In genomic region chr1:12450090-12450764, GRCh38 we compare ENCODE assay signal across 9 cellular contexts.
A peak's percentile ranks its signal among the peaks of the same experiment; 100 is the strongest.
DNase-seq lines count a peak whose midpoint lies in the region; ATAC-seq, FAIRE-seq and TF ChIP-seq lines count a peak whose summit lies in the region.
"Had no signal": no experiment of that assay in that cellular context is flagged by ENCODE, and none has a peak within 500 bp of the region (broad histone marks: within the 10 kb centered on the region; RNA-seq: fewer than 3 reads in every experiment).

No MANE protein-coding gene starts in this region.

- peaks cover 3% of the 10 kb centered on the region for H3K27me3 Mint-ChIP-seq in activated CD4-positive, alpha-beta T cell treated with anti-CD3 and anti-CD28 coated beads, Interleukin-2, amount 10 ng/mL, durations not matched to agents 24 days and 14 days
- no peaks in the 10 kb centered on the region for H3K27me3 Mint-ChIP-seq in activated naive CD8-positive, alpha-beta T cell treated with anti-CD3 and anti-CD28 coated beads, Interleukin-2, amount 50 U/mL, for 24 hours

- no peaks in the 10 kb centered on the region for H3K9me3 ChIP-seq in lung (ENCODE audit: control insufficient read depth in 2 of 2, insufficient read depth in 1 of 2, low read length in 1 of 2)
- no peaks in the 10 kb centered on the region for H3K9me3 ChIP-seq in thoracic aorta

- H3K4me3 Mint-ChIP-seq in activated CD4-positive, alpha-beta T cell treated with anti-CD3 and anti-CD28 coated beads, Interleukin-2, amount 10 ng/mL, durations not matched to agents 24 days and 14 days: peak overlapping the region; percentile 80
- H3K4me3 Mint-ChIP-seq in activated naive CD8-positive, alpha-beta T cell treated with anti-CD3 and anti-CD28 coated beads, Interleukin-2, amount 50 U/mL, for 24 hours: peak overlapping the region; percentile 62

- H3K36me3 Mint-ChIP-seq in activated CD4-positive, alpha-beta T cell treated with anti-CD3 and anti-CD28 coated beads, Interleukin-2, amount 10 ng/mL, durations not matched to agents 24 days and 14 days (ENCODE audit: low read depth): peaks cover 36% of the 10 kb centered on the region
- peaks cover 41% of the 10 kb centered on the region for H3K36me3 Mint-ChIP-seq in activated naive CD8-positive, alpha-beta T cell treated with anti-CD3 and anti-CD28 coated beads, Interleukin-2, amount 50 U/mL, for 24 hours (ENCODE audit: low read depth)

- 68 to 80% methylated on average over 10 of the region's 10 CpGs for WGBS in lung, 2 donors

- peak overlapping the region; percentile 48 to 79 for H3K27ac ChIP-seq in lung (ENCODE audit: low read depth in 1 of 2, low read length in 1 of 2)
- peak overlapping the region; percentile 92 to 94 for H3K27ac ChIP-seq in thoracic aorta

- intact Hi-C loops in activated CD4-positive, alpha-beta T cell treated with anti-CD3 and anti-CD28 coated beads, Interleukin-2, amount 10 ng/mL, durations not matched to agents 24 days and 14 days (cut with micrococcal nuclease): no loop called here

- H3K4me3 ChIP-seq in lung: no peak overlapping the region
- H3K4me3 ChIP-seq in thoracic aorta: no peak overlapping the region

- DNase-seq in activated CD4-positive, alpha-beta T cell treated with anti-CD3 and anti-CD28 coated beads, Interleukin-2, amount 10 ng/mL, durations not matched to agents 24 days and 14 days: no peak
- no peak for DNase-seq in activated CD4-positive, alpha-beta T cell treated with anti-CD3 and anti-CD28 coated beads, Interleukin-2, amount 50 U/mL, for 4 hours
- no peak for DNase-seq in activated naive CD8-positive, alpha-beta T cell treated with anti-CD3 and anti-CD28 coated beads, Interleukin-2, amount 50 U/mL, for 24 hours
- DNase-seq in lung (ENCODE audit: low spot score) (no peak), thoracic aorta (ENCODE audit: low spot score) (no peak), KG1 (lab: John Stamatoyannopoulos, UW) (no peak), GM12892 (ENCODE audit: insufficient read length) (no peak), mucosa of gallbladder (ENCODE audit: low spot score) (no peak)
- DNase-seq: SW 1271 had no signal

- FAIRE-seq in GM12892 (lab: Jason Lieb, UNC): no peak

- H3K9me3 Mint-ChIP-seq in activated CD4-positive, alpha-beta T cell treated with anti-CD3 and anti-CD28 coated beads, Interleukin-2, amount 10 ng/mL, durations not matched to agents 24 days and 14 days: peaks cover 3% of the 10 kb centered on the region
- H3K9me3 Mint-ChIP-seq in activated naive CD8-positive, alpha-beta T cell treated with anti-CD3 and anti-CD28 coated beads, Interleukin-2, amount 50 U/mL, for 24 hours: no peaks in the 10 kb centered on the region

- H3K4me1 ChIP-seq in lung (ENCODE audit: control insufficient read depth in 2 of 2, insufficient read depth in 2 of 2, low read length in 2 of 2): peaks cover 22 to 83% of the 10 kb centered on the region in 2 donors
- H3K4me1 ChIP-seq in thoracic aorta (ENCODE audit: control insufficient read depth in 1 of 2, low read depth in 2 of 2): peaks cover 76 to 100% of the 10 kb centered on the region in 2 donors

- peaks cover 74% of the 10 kb centered on the region for H3K4me1 Mint-ChIP-seq in activated CD4-positive, alpha-beta T cell treated with anti-CD3 and anti-CD28 coated beads, Interleukin-2, amount 10 ng/mL, durations not matched to agents 24 days and 14 days
- peaks cover 97% of the 10 kb centered on the region for H3K4me1 Mint-ChIP-seq in activated naive CD8-positive, alpha-beta T cell treated with anti-CD3 and anti-CD28 coated beads, Interleukin-2, amount 50 U/mL, for 24 hours

- TF ChIP-seq POLR2A in GM12892 (IDR thresholded peaks at IDR 0.05; ENCODE audit: low read depth, low read length): no peak

- no peak for ATAC-seq in activated naive CD8-positive, alpha-beta T cell treated with anti-CD3 and anti-CD28 coated beads, Interleukin-2, amount 50 U/mL, for 24 hours
- ATAC-seq in lung (ENCODE audit: insufficient read depth, low FRiP score) (no peak), thoracic aorta (ENCODE audit: insufficient number of reproducible peaks, low FRiP score, low read depth) (no peak)

- peaks cover 0 to 3% of the 10 kb centered on the region in 2 donors for H3K36me3 ChIP-seq in lung (ENCODE audit: control insufficient read depth in 2 of 2, insufficient read depth in 2 of 2, low read length in 2 of 2)
- H3K36me3 ChIP-seq in thoracic aorta: no peaks in the 10 kb centered on the region

- no peak for TF ChIP-seq CTCF in lung (IDR thresholded peaks at IDR 0.05; ENCODE audit: control extremely low read depth, extremely low read depth)
- TF ChIP-seq CTCF in thoracic aorta (IDR thresholded peaks at IDR 0.05): no peak

- no peaks in the 10 kb centered on the region for H3K27me3 ChIP-seq in lung (ENCODE audit: control insufficient read depth, insufficient read depth)
- H3K27me3 ChIP-seq in thoracic aorta (replicated peaks; ENCODE audit: insufficient read depth): no peaks in the 10 kb centered on the region

- H3K27ac Mint-ChIP-seq in activated CD4-positive, alpha-beta T cell treated with anti-CD3 and anti-CD28 coated beads, Interleukin-2, amount 10 ng/mL, durations not matched to agents 24 days and 14 days: peak overlapping the region; percentile 94
- H3K27ac Mint-ChIP-seq in activated naive CD8-positive, alpha-beta T cell treated with anti-CD3 and anti-CD28 coated beads, Interleukin-2, amount 50 U/mL, for 24 hours: peak overlapping the region; percentile 99
